8 cellular contexts compared by ENCODE assay signal in the genomic region with DNA sequence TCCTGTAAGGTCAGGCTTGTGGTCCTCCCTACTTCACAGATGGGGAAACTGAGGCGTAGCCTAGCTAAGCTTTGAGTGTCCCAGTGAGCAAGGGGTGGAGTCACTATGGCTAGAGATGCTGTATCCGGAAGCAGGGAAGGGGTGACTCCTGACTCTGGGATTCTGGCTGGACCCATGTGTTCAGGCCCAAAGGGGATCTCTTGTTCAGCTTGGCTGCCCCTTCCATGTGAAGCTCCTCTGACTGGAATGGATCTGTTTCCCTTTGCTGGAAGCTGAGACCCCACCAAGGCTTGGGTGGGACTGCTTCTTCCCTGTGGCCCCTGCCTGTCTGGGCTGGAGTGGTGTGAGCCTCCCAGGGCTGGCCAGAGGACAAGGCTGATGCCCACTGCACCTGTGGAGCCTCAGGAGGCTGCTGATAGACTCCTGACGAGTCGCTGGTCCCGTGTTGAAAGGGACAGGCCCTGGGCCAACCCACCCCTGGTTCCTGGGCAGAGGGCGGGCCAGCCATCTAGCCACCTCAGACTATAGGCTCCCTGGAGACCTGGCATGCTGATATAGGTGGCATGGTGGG. TPM values are rescaled to one million over a fixed set of nuclear protein-coding genes. Genes with fewer than 3 reads are reported as not detected.
DNase-seq lines count a peak whose midpoint lies in the region; ATAC-seq and TF ChIP-seq lines count a peak whose summit lies in the region.

No MANE protein-coding gene starts in this region.

- CTCF ChIA-PET in activated CD8-positive, alpha-beta memory T cell treated with anti-CD3 and anti-CD28 coated beads, Interleukin-2, amount 10 ng/mL, durations not matched to agents 7 days and 5 days (lab: Charles Lee), result interaction anchor here (1.0 to 25.1 kb wide), 7 partner anchors 10 to 772 kb away, joined by 5 to 859 read pairs (median 143); partner anchors contain the start of genes C3orf18 and HEMK1

- H3K27me3 ChIP-seq in ascending aorta (no peaks in the 10 kb centered on the region), left lung (no peaks in the 10 kb centered on the region), thyroid gland (no peaks in the 10 kb centered on the region)

- H3K9me3 Mint-ChIP-seq in activated CD8-positive, alpha-beta memory T cell treated with anti-CD3 and anti-CD28 coated beads, Interleukin-2, amount 10 ng/mL, durations not matched to agents 7 days and 5 days (ENCODE audit: low read depth), result no peaks in the 10 kb centered on the region

- H3K36me3 Mint-ChIP-seq in activated CD8-positive, alpha-beta memory T cell treated with anti-CD3 and anti-CD28 coated beads, Interleukin-2, amount 10 ng/mL, durations not matched to agents 7 days and 5 days, result peaks cover 37% of the 10 kb centered on the region

- H3K27me3 Mint-ChIP-seq in activated CD8-positive, alpha-beta memory T cell treated with anti-CD3 and anti-CD28 coated beads, Interleukin-2, amount 10 ng/mL, durations not matched to agents 7 days and 5 days, result no peaks in the 10 kb centered on the region

- TF ChIP-seq POLR2A in thyroid gland (IDR thresholded peaks at IDR 0.05), result no peak

- peak overlapping the region; percentile 88 for H3K4me3 Mint-ChIP-seq in activated CD8-positive, alpha-beta memory T cell treated with anti-CD3 and anti-CD28 coated beads, Interleukin-2, amount 10 ng/mL, durations not matched to agents 7 days and 5 days

- peaks cover 72% of the 10 kb centered on the region for H3K4me1 Mint-ChIP-seq in activated CD8-positive, alpha-beta memory T cell treated with anti-CD3 and anti-CD28 coated beads, Interleukin-2, amount 10 ng/mL, durations not matched to agents 7 days and 5 days

- H3K36me3 ChIP-seq in ascending aorta (no peaks in the 10 kb centered on the region), left lung (peaks cover 0 to 6% of the 10 kb centered on the region in 2 donors), thyroid gland (no peaks in the 10 kb centered on the region)

- DNase-seq in activated CD8-positive, alpha-beta memory T cell treated with anti-CD3 and anti-CD28 coated beads, Interleukin-2, amount 10 ng/mL, durations not matched to agents 7 days and 5 days, result no peak
- no peak for DNase-seq in activated CD8-positive, alpha-beta memory T cell treated with anti-CD3 and anti-CD28 coated beads, Interleukin-2, amount 50 U/mL, for 4 hours
- no peak for DNase-seq in ascending aorta (ENCODE audit: low spot score in 2 of 2)
- no peak for DNase-seq in left lung
- DNase-seq in thyroid gland, result peak; percentile 41 to 46
- no peak for DNase-seq in head of caudate nucleus
- DNase-seq in activated gamma-delta T cell treated with Interleukin-2 at 50 U/mL for 16 hours, result no peak

- H3K27ac ChIP-seq in ascending aorta (peak overlapping the region; percentile 78 to 90), left lung (peak overlapping the region; percentile 92 to 97), thyroid gland (peak overlapping the region; percentile 92 to 98 (median 98))

- H3K9me3 ChIP-seq in ascending aorta, result no peaks in the 10 kb centered on the region
- H3K9me3 ChIP-seq in left lung, result no peaks in the 10 kb centered on the region
- H3K9me3 ChIP-seq in thyroid gland, result no peaks in the 10 kb centered on the region

- peak overlapping the region; percentile 87 for H3K27ac Mint-ChIP-seq in activated CD8-positive, alpha-beta memory T cell treated with anti-CD3 and anti-CD28 coated beads, Interleukin-2, amount 10 ng/mL, durations not matched to agents 7 days and 5 days

- no peak for ATAC-seq in activated CD8-positive, alpha-beta memory T cell treated with anti-CD3 and anti-CD28 coated beads, Interleukin-2, amount 10 ng/mL, durations not matched to agents 7 days and 5 days
- ATAC-seq in left lung (no peak), HG02840 (IDR thresholded peaks at IDR 0.05; ENCODE audit: low FRiP score, unreplicated experiment) (no peak)

- 33 to 47% methylated on average over 2 to 3 of the region's 6 CpGs for WGBS in thyroid gland, 2 donors

- no peak for TF ChIP-seq CTCF in ascending aorta (IDR thresholded peaks at IDR 0.05)
- no peak for TF ChIP-seq CTCF in left lung (IDR thresholded peaks at IDR 0.05)
- TF ChIP-seq CTCF in thyroid gland (IDR thresholded peaks at IDR 0.05), result no peak

- H3K4me1 ChIP-seq in ascending aorta (peaks cover 0 to 25% of the 10 kb centered on the region in 2 donors), left lung (peaks cover 30 to 72% of the 10 kb centered on the region in 2 donors), thyroid gland (peaks cover 35 to 63% of the 10 kb centered on the region in 2 donors)

- intact Hi-C loops in ascending aorta (cut with DNase I) (loop anchor here (2.0 to 10.0 kb wide), 6 partner anchors 17 to 1347 kb away; partner anchors contain the start of genes DOCK3 and PCBP4), left lung (cut with DNase I) (no loop called here), thyroid gland (cut with DNase I) (loop anchor here (5.0 kb wide), 2 partner anchors 764 to 879 kb away; no protein-coding TSS in a partner anchor), head of caudate nucleus (cut with DNase I) (loop anchor here (5.0 kb wide), 2 partner anchors 54 to 769 kb away; partner anchors contain the start of genes DOCK3 and MANF)

- H3K4me3 ChIP-seq in ascending aorta, result peak overlapping the region; percentile 93 to 99
- H3K4me3 ChIP-seq in left lung, result peak overlapping the region; percentile 80 to 90
- H3K4me3 ChIP-seq in thyroid gland (replicated peaks in 1 of 3), result peak overlapping the region in 2 of 3 donors; percentile 49 to 71

RNA-seq across cellular contexts. Expression of gene MAPKAPK3, which starts 1.0 kb away (rescaled TPM):
- total RNA-seq in activated CD8-positive, alpha-beta memory T cell treated with anti-CD3 and anti-CD28 coated beads, Interleukin-2, amount 10 ng/mL, durations not matched to agents 7 days and 5 days, result 100 to 1,000 TPM; 156 to 175 TPM
- 23.7 TPM for total RNA-seq in ascending aorta
- 100 to 1,000 TPM in 1 of 2 donors, 10 to 100 TPM in 1; 98.6 to 118 TPM for total RNA-seq in left lung
- 100 to 1,000 TPM in 1 of 4 donors, 10 to 100 TPM in 3; 66.1 to 147 (median 97.5) TPM for total RNA-seq in thyroid gland

RNA-seq across cellular contexts. Expression of gene CISH, which starts 6.4 kb away (rescaled TPM):
- 100 to 1,000 TPM; 266 to 369 TPM for total RNA-seq in activated CD8-positive, alpha-beta memory T cell treated with anti-CD3 and anti-CD28 coated beads, Interleukin-2, amount 10 ng/mL, durations not matched to agents 7 days and 5 days
- total RNA-seq in ascending aorta (6.1 TPM), left lung (10 to 100 TPM; 42.5 to 55.2 TPM), thyroid gland (10 to 100 TPM; 31.0 to 78.1 (median 48.0) TPM)

RNA-seq across cellular contexts. Expression of gene HEMK1, which starts 48.7 kb away (rescaled TPM):
- total RNA-seq in activated CD8-positive, alpha-beta memory T cell treated with anti-CD3 and anti-CD28 coated beads, Interleukin-2, amount 10 ng/mL, durations not matched to agents 7 days and 5 days, result 10 to 100 TPM; 49.9 to 61.3 TPM
- total RNA-seq in ascending aorta, result 13.1 TPM
- total RNA-seq in left lung, result 10 to 100 TPM; 24.0 to 27.6 TPM
- 10 to 100 TPM; 13.9 to 20.8 (median 17.6) TPM for total RNA-seq in thyroid gland

RNA-seq across cellular contexts. Expression of gene C3orf18, which starts 50.4 kb away (rescaled TPM):
- total RNA-seq in activated CD8-positive, alpha-beta memory T cell treated with anti-CD3 and anti-CD28 coated beads, Interleukin-2, amount 10 ng/mL, durations not matched to agents 7 days and 5 days, result 10 to 100 TPM; 15.6 to 17.8 TPM
- total RNA-seq in ascending aorta, result 29.5 TPM
- total RNA-seq in left lung, result 1 to 10 TPM; 6.2 to 6.6 TPM
- 10 to 100 TPM; 19.6 to 22.0 (median 20.3) TPM for total RNA-seq in thyroid gland

RNA-seq across cellular contexts. Expression of gene DOCK3, which starts 56.7 kb away (rescaled TPM):
- 1 to 10 TPM; 3.4 to 4.1 TPM for total RNA-seq in activated CD8-positive, alpha-beta memory T cell treated with anti-CD3 and anti-CD28 coated beads, Interleukin-2, amount 10 ng/mL, durations not matched to agents 7 days and 5 days
- total RNA-seq in ascending aorta, result 3.9 TPM
- total RNA-seq in left lung, result 1 to 10 TPM in 1 of 2 donors, under 1 TPM in 1; 0.34 to 1.4 TPM
- total RNA-seq in thyroid gland, result 10 to 100 TPM; 15.7 to 54.2 (median 21.1) TPM

Comparison
In these comparisons a context has a peak if more than half of its experiments do, and no peak if none do; other contexts are left out.
1. DNase-seq: peak in thyroid gland (2 of 2); none in activated CD8-positive, alpha-beta memory T cell treated with anti-CD3 and anti-CD28 coated beads, Interleukin-2, amount 10 ng/mL, durations not matched to agents 7 days and 5 days (single experiment), activated CD8-positive, alpha-beta memory T cell treated with anti-CD3 and anti-CD28 coated beads, Interleukin-2, amount 50 U/mL, for 4 hours (single experiment), ascending aorta (0 of 2), left lung (0 of 2), head of caudate nucleus (0 of 42) and activated gamma-delta T cell treated with Interleukin-2 at 50 U/mL for 16 hours (single experiment).
2. intact Hi-C loops: an anchor here in ascending aorta (2.0 to 10.0 kb wide), thyroid gland (5.0 kb wide) and head of caudate nucleus (5.0 kb wide); none called in left lung.
3. Peak in every context shown above with its lines, with median percentiles within 50 percentile points of each other: H3K27ac ChIP-seq and H3K4me3 ChIP-seq.